ENCODE assay signal across 8 cellular contexts in genomic region chr12:53180931-53181645, GRCh38. TPM values are rescaled to one million over a fixed set of nuclear protein-coding genes. Genes with fewer than 3 reads are reported as not detected.
DNase-seq lines count a peak whose midpoint lies in the region; ATAC-seq and TF ChIP-seq lines count a peak whose summit lies in the region.

No MANE protein-coding gene starts in this region.

- peak overlapping the region; percentile 91 for H3K27ac Mint-ChIP-seq in activated naive CD4-positive, alpha-beta T cell treated with anti-CD3 and anti-CD28 coated beads, Interleukin-2, amount 10 ng/mL, durations not matched to agents 7 days and 5 days

- H3K27me3 Mint-ChIP-seq in activated naive CD4-positive, alpha-beta T cell treated with anti-CD3 and anti-CD28 coated beads, Interleukin-2, amount 10 ng/mL, durations not matched to agents 7 days and 5 days: no peaks in the 10 kb centered on the region

- TF ChIP-seq CTCF in tibial artery (IDR thresholded peaks at IDR 0.05): no peak

- intact Hi-C loops in tibial artery (cut with DNase I; ENCODE audit: low total_unique reads): no loop called here

- H3K27ac ChIP-seq in HUES6 (ENCODE audit: low read depth, low read length) (peak overlapping the region; percentile 84; the same call in 1 of the 2 replicates), tibial artery (peak overlapping the region; percentile 85 to 91)

- peaks cover 38% of the 10 kb centered on the region for H3K36me3 Mint-ChIP-seq in activated naive CD4-positive, alpha-beta T cell treated with anti-CD3 and anti-CD28 coated beads, Interleukin-2, amount 10 ng/mL, durations not matched to agents 7 days and 5 days

- DNase-seq in DMS53 (lab: John Stamatoyannopoulos, UW) (peak; percentile 91), RPMI7951 (ENCODE audit: low read depth) (peak; percentile 76), germinal center (ENCODE audit: low spot score) (peak; percentile 89), nucleus accumbens (lab: John Stamatoyannopoulos, UW) (peak in 30 of 56 donors; percentile 56 to 89 (median 81)), tibial artery (peak in 1 of 2 donors; percentile 67)
- peak; percentile 85 for DNase-seq in activated naive CD4-positive, alpha-beta T cell treated with anti-CD3 and anti-CD28 coated beads, Interleukin-2, amount 10 ng/mL, durations not matched to agents 7 days and 5 days

- CTCF ChIA-PET in activated naive CD4-positive, alpha-beta T cell treated with anti-CD3 and anti-CD28 coated beads, Interleukin-2, amount 10 ng/mL, durations not matched to agents 7 days and 5 days (lab: Charles Lee): interaction anchor here (0.6 to 4.1 kb wide), 7 partner anchors 9 to 1930 kb away, joined by 3 to 31 read pairs (median 5); partner anchors contain the start of gene ESPL1

- H3K9me3 Mint-ChIP-seq in activated naive CD4-positive, alpha-beta T cell treated with anti-CD3 and anti-CD28 coated beads, Interleukin-2, amount 10 ng/mL, durations not matched to agents 7 days and 5 days: no peaks in the 10 kb centered on the region

- H3K9me3 ChIP-seq in HUES6 (ENCODE audit: control insufficient read depth, insufficient read depth, low read depth, low read length) (no peaks in the 10 kb centered on the region), tibial artery (no peaks in the 10 kb centered on the region)

- peaks cover 35% of the 10 kb centered on the region for H3K36me3 ChIP-seq in HUES6 (ENCODE audit: control insufficient read depth, insufficient read depth, low read length)
- peaks cover 30 to 41% (median 32%) of the 10 kb centered on the region in 3 donors for H3K36me3 ChIP-seq in tibial artery

- H3K4me3 ChIP-seq in HUES6 (ENCODE audit: low read depth, low read length) (peak overlapping the region; percentile 97), tibial artery (peak overlapping the region; percentile 81 to 87)

- peaks cover 37% of the 10 kb centered on the region for H3K27me3 ChIP-seq in HUES6 (ENCODE audit: control insufficient read depth, insufficient read depth, low read length)
- no peaks in the 10 kb centered on the region for H3K27me3 ChIP-seq in tibial artery

- H3K9ac ChIP-seq in HUES6 (ENCODE audit: low read length): peak overlapping the region; percentile 91

- peak; percentile 34 for ATAC-seq in GM21526 (IDR thresholded peaks at IDR 0.05; ENCODE audit: low FRiP score, unreplicated experiment)

- peaks cover 59% of the 10 kb centered on the region for H3K4me1 Mint-ChIP-seq in activated naive CD4-positive, alpha-beta T cell treated with anti-CD3 and anti-CD28 coated beads, Interleukin-2, amount 10 ng/mL, durations not matched to agents 7 days and 5 days

- H3K4me1 ChIP-seq in HUES6 (ENCODE audit: control insufficient read depth, insufficient read depth, low read length) (0 out of 2 replicates have a peak, but pooled peaks cover 8% of the 10 kb centered on the region), tibial artery (peaks cover 0 to 53% (median 42%) of the 10 kb centered on the region in 4 donors)

- H3K4me3 Mint-ChIP-seq in activated naive CD4-positive, alpha-beta T cell treated with anti-CD3 and anti-CD28 coated beads, Interleukin-2, amount 10 ng/mL, durations not matched to agents 7 days and 5 days: peak overlapping the region; percentile 88

RNA-seq across cellular contexts. Expression of gene CSAD, which starts 0.4 kb away (rescaled TPM):
- total RNA-seq in RPMI7951 (2014; rRNA removed; shearing (Covaris generic)): 1.8 and 5.3 TPM in 2 replicates

RNA-seq across cellular contexts. Expression of gene ZNF740, which starts 0.6 kb away (rescaled TPM):
- 6.6 and 8.6 TPM in 2 replicates for total RNA-seq in RPMI7951 (2014; rRNA removed; shearing (Covaris generic))

RNA-seq across cellular contexts. Expression of gene ITGB7, which starts 26.0 kb away (rescaled TPM):
- total RNA-seq in RPMI7951 (2014; rRNA removed; shearing (Covaris generic)): 0.96 and 1.1 TPM in 2 replicates

RNA-seq across cellular contexts. Expression of gene RARG, which starts 50.9 kb away (rescaled TPM):
- total RNA-seq in RPMI7951 (2014; rRNA removed; shearing (Covaris generic)): 11.1 and 13.8 TPM in 2 replicates
